In the genomic region with DNA sequence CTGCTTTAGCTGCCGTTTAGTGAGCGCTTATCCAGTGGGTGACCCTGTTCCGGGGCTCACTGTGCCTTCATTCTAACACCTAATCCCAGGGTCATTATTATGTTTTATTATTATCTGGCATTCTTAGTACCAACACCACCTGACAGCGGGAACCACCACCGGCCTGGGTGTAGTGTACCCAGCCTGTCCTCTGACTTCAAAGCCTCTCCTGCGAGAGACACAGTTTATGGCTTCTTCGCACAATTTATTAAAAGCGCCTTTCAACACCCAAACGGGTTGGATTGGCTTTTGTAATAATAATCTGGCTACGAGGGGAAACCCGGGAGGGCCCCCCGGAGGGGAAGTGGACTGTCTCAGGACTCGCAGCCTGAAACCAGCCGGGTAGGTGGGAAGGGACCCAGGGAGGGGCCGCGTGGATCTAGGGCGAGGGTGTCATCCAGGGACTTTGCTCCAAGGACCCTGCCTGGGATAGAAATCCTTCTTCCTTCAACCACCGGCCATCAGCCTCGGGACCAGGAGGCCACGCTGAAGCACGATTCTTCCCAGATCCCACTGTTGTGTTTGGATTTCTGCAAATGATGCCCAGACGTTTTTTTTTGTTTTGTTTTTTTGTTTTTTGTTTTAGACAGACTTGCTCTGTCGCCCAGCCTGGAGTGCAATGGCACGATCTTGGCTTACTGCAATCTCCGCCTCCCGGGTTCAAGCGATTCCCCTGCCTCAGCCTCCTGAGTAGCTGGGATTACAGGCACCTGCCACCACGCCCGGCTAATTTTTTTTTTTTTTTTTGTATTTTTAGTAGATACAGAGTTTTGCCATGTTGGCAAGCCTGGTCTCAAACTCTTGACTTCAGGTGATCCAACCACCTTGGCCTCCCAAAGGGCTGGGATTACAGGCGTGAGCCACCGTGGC, we compare ENCODE assay signal across 8 cellular contexts. TPM values are rescaled to one million over a fixed set of nuclear protein-coding genes. Genes with fewer than 3 reads are reported as not detected.
DNase-seq lines count a peak whose midpoint lies in the region; ATAC-seq and TF ChIP-seq lines count a peak whose summit lies in the region.

No MANE protein-coding gene starts in this region.

- peak overlapping the region; percentile 78 to 99 (median 96) for H3K27ac Mint-ChIP-seq in IgD-negative memory B cell
- H3K27ac Mint-ChIP-seq in naive thymus-derived CD4-positive, alpha-beta T cell = peak overlapping the region; percentile 83 to 94 (median 90)

- H3K4me3 Mint-ChIP-seq in IgD-negative memory B cell = peak overlapping the region; percentile 83 to 97 (median 94)
- peak overlapping the region; percentile 79 to 95 (median 88) for H3K4me3 Mint-ChIP-seq in naive thymus-derived CD4-positive, alpha-beta T cell

- no peaks in the 10 kb centered on the region for H3K9me3 ChIP-seq in naive thymus-derived CD4-positive, alpha-beta T cell (ENCODE audit: control insufficient read depth in 2 of 3, low read length in 3 of 3)

- POLR2A ChIA-PET in naive thymus-derived CD4-positive, alpha-beta T cell (lab: Charles Lee) = interaction anchor here (0.5 to 2.8 kb wide), 12 partner anchors 9 to 565 kb away, joined by 3 to 36 read pairs (median 4); a partner anchor contains a TSS

- DNase-seq in AG10803 (ENCODE audit: low read depth) (no peak), cardiac fibroblast (ENCODE audit: low read depth in 2 of 2) (no peak), activated gamma-delta T cell (lab: John Stamatoyannopoulos, UW) (no peak)
- DNase-seq in naive thymus-derived CD4-positive, alpha-beta T cell = peak in 1 of 9 donors; percentile 41

- H3K4me3 ChIP-seq in AG10803 (ENCODE audit: low read length) (peak overlapping the region; percentile 72), cardiac fibroblast (replicated peaks in 1 of 2; ENCODE audit: low read depth in 2 of 2, low read length in 2 of 2) (peak overlapping the region; percentile 46 to 81)
- H3K4me3 ChIP-seq in naive thymus-derived CD4-positive, alpha-beta T cell (ENCODE audit: low read length) = peak overlapping the region; percentile 52

- H3K4me1 Mint-ChIP-seq in IgD-negative memory B cell = peaks cover 10 to 14% (median 11%) of the 10 kb centered on the region in 3 donors
- peaks cover 0 to 30% (median 23%) of the 10 kb centered on the region in 7 donors for H3K4me1 Mint-ChIP-seq in naive thymus-derived CD4-positive, alpha-beta T cell

- H3K36me3 Mint-ChIP-seq in IgD-negative memory B cell = peaks cover 3% of the 10 kb centered on the region
- peaks cover 0 to 2% (median 0%) of the 10 kb centered on the region in 5 donors for H3K36me3 Mint-ChIP-seq in naive thymus-derived CD4-positive, alpha-beta T cell

- no peak for ATAC-seq in naive thymus-derived CD4-positive, alpha-beta T cell
- ATAC-seq in GM21723 (IDR thresholded peaks at IDR 0.05; ENCODE audit: unreplicated experiment) = no peak
- ATAC-seq in HG02678 (IDR thresholded peaks at IDR 0.05; ENCODE audit: unreplicated experiment) = no peak
- ATAC-seq in GM21515 (IDR thresholded peaks at IDR 0.05; ENCODE audit: unreplicated experiment) = no peak

- H3K4me1 ChIP-seq in naive thymus-derived CD4-positive, alpha-beta T cell (ENCODE audit: control insufficient read depth in 2 of 2, insufficient read depth in 2 of 2, low read length in 2 of 2) = peaks cover 17 to 35% of the 10 kb centered on the region in 2 donors

- H3K27me3 Mint-ChIP-seq in IgD-negative memory B cell = no peaks in the 10 kb centered on the region
- H3K27me3 Mint-ChIP-seq in naive thymus-derived CD4-positive, alpha-beta T cell = no peaks in the 10 kb centered on the region

- peaks cover 0 to 12% (median 0%) of the 10 kb centered on the region in 3 experiments for H3K36me3 ChIP-seq in naive thymus-derived CD4-positive, alpha-beta T cell (ENCODE audit: control insufficient read depth in 2 of 3, insufficient read depth in 3 of 3, low read length in 3 of 3)

- peak overlapping the region; percentile 95 for H3K27ac ChIP-seq in naive thymus-derived CD4-positive, alpha-beta T cell (ENCODE audit: low read depth, low read length)

- CTCF ChIA-PET in naive thymus-derived CD4-positive, alpha-beta T cell (lab: Charles Lee) = interaction anchor here (0.6 to 1.0 kb wide), 3 partner anchors 36 to 83 kb away, joined by 6 read pairs; a partner anchor contains a TSS

- intact Hi-C loops in naive thymus-derived CD4-positive, alpha-beta T cell (cut with micrococcal nuclease) = loop anchor here in 1 of 2 donors (5.0 kb wide), 3 partner anchors 39 to 389 kb away; a partner anchor contains a TSS

- H3K9me3 Mint-ChIP-seq in IgD-negative memory B cell = no peaks in the 10 kb centered on the region
- H3K9me3 Mint-ChIP-seq in naive thymus-derived CD4-positive, alpha-beta T cell = peaks cover 0 to 1% (median 0%) of the 10 kb centered on the region in 11 donors

- no peaks in the 10 kb centered on the region for H3K27me3 ChIP-seq in naive thymus-derived CD4-positive, alpha-beta T cell (ENCODE audit: control insufficient read depth in 2 of 2, insufficient read depth in 2 of 2, low read length in 2 of 2)

- TF ChIP-seq CTCF in AG10803 (conservative IDR thresholded peaks at IDR 0.05; ENCODE audit: low read length) (no peak), cardiac fibroblast (IDR thresholded peaks at IDR 0.05; ENCODE audit: low read depth, low read length) (no peak)

RNA-seq across cellular contexts. Expression of a gene that starts 1.6 kb away (rescaled TPM):
- 75.7 TPM for polyA plus RNA-seq in IgD-negative memory B cell
- total RNA-seq in naive thymus-derived CD4-positive, alpha-beta T cell = 10 to 100 TPM; 47.4 to 76.0 (median 52.0) TPM
- polyA plus RNA-seq in naive thymus-derived CD4-positive, alpha-beta T cell = 10 to 100 TPM; 15.3 to 45.0 TPM

RNA-seq across cellular contexts. Expression of a gene that starts 55.6 kb away (rescaled TPM):
- polyA plus RNA-seq in IgD-negative memory B cell = 69.1 TPM
- 100 to 1,000 TPM in 4 of 5 experiments, 10 to 100 TPM in 1; 87.4 to 162 (median 123) TPM for total RNA-seq in naive thymus-derived CD4-positive, alpha-beta T cell
- polyA plus RNA-seq in naive thymus-derived CD4-positive, alpha-beta T cell = 10 to 100 TPM; 40.5 to 93.6 TPM
